Comparison of ENCODE assay signal across 1 cellular context in genomic region chr10:110803830-110804338, GRCh38.
TF ChIP-seq lines count a peak whose summit lies in the region.

No MANE protein-coding gene starts in this region.

TF ChIP-seq in GM12878, 131 proteins besides CTCF, POLR2A, EP300 and RAD21 (continued from another document):
- TF ChIP-seq ZNF687 (IDR thresholded peaks at IDR 0.05) (peak; percentile 31; the same call in 1 of the 2 replicates), KLF5 (IDR thresholded peaks at IDR 0.05; ENCODE audit: partially characterized antibody) (no peak), MXI1 (IDR thresholded peaks at IDR 0.05; ENCODE audit: low read depth, low read length) (0 out of 2 replicates have a peak, but pooled peaks have one; percentile 28), ATF7 (IDR thresholded peaks at IDR 0.05; ENCODE audit: low read depth) (peak; percentile 9; the same call in 1 of the 2 replicates), CREB1 (IDR thresholded peaks at IDR 0.05; ENCODE audit: low read depth) (0 out of 2 replicates have a peak, but pooled peaks have one; percentile 28), ZNF622 (IDR thresholded peaks at IDR 0.05) (no peak), ZBTB40 (IDR thresholded peaks at IDR 0.05; ENCODE audit: borderline replicate concordance) (no peak), RELB (IDR thresholded peaks at IDR 0.05; ENCODE audit: low read depth) (no peak; the same call in 1 of the 2 replicates), EED (IDR thresholded peaks at IDR 0.05; ENCODE audit: low read depth) (peak; percentile 71), ZNF384 (IDR thresholded peaks at IDR 0.05; ENCODE audit: borderline replicate concordance, low read depth, low read length) (peak; percentile 74), BHLHE40 (IDR thresholded peaks at IDR 0.05; ENCODE audit: borderline replicate concordance in 1 of 2, low read depth in 2 of 2, low read length in 1 of 2) (peak in 1 of 2 experiments; percentile 14; a peak in 1 of 4 replicates), SMC3 (IDR thresholded peaks at IDR 0.05; ENCODE audit: borderline replicate concordance, low read length) (peak; percentile 77), TCF3 (IDR thresholded peaks at IDR 0.05; ENCODE audit: borderline replicate concordance, insufficient read depth, low read depth, low read length) (0 out of 2 replicates have a peak, but pooled peaks have one; percentile 8), USF2 (IDR thresholded peaks at IDR 0.05; ENCODE audit: borderline replicate concordance, low read depth, low read length) (no peak)
- TF ChIP-seq, protein P1, sequence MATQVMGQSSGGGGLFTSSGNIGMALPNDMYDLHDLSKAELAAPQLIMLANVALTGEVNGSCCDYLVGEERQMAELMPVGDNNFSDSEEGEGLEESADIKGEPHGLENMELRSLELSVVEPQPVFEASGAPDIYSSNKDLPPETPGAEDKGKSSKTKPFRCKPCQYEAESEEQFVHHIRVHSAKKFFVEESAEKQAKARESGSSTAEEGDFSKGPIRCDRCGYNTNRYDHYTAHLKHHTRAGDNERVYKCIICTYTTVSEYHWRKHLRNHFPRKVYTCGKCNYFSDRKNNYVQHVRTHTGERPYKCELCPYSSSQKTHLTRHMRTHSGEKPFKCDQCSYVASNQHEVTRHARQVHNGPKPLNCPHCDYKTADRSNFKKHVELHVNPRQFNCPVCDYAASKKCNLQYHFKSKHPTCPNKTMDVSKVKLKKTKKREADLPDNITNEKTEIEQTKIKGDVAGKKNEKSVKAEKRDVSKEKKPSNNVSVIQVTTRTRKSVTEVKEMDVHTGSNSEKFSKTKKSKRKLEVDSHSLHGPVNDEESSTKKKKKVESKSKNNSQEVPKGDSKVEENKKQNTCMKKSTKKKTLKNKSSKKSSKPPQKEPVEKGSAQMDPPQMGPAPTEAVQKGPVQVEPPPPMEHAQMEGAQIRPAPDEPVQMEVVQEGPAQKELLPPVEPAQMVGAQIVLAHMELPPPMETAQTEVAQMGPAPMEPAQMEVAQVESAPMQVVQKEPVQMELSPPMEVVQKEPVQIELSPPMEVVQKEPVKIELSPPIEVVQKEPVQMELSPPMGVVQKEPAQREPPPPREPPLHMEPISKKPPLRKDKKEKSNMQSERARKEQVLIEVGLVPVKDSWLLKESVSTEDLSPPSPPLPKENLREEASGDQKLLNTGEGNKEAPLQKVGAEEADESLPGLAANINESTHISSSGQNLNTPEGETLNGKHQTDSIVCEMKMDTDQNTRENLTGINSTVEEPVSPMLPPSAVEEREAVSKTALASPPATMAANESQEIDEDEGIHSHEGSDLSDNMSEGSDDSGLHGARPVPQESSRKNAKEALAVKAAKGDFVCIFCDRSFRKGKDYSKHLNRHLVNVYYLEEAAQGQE (IDR thresholded peaks at IDR 0.05; ENCODE audit: low read depth, low read length): no peak
- TF ChIP-seq, protein P2, sequence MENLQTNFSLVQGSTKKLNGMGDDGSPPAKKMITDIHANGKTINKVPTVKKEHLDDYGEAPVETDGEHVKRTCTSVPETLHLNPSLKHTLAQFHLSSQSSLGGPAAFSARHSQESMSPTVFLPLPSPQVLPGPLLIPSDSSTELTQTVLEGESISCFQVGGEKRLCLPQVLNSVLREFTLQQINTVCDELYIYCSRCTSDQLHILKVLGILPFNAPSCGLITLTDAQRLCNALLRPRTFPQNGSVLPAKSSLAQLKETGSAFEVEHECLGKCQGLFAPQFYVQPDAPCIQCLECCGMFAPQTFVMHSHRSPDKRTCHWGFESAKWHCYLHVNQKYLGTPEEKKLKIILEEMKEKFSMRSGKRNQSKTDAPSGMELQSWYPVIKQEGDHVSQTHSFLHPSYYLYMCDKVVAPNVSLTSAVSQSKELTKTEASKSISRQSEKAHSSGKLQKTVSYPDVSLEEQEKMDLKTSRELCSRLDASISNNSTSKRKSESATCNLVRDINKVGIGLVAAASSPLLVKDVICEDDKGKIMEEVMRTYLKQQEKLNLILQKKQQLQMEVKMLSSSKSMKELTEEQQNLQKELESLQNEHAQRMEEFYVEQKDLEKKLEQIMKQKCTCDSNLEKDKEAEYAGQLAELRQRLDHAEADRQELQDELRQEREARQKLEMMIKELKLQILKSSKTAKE (IDR thresholded peaks at IDR 0.05; ENCODE audit: low read depth, poor library complexity, severe bottlenecking): peak; percentile 24
